Comparison of ENCODE assay signal across 14 cellular contexts in genomic region chr3:186887507-186887938, GRCh38. TPM values are rescaled to one million over a fixed set of nuclear protein-coding genes. Genes with fewer than 3 reads are reported as not detected.
"Had no signal": no experiment of that assay in that cellular context is flagged by ENCODE, and none has a peak within 500 bp of the region (broad histone marks: within the 10 kb centered on the region; RNA-seq: fewer than 3 reads in every experiment).

No MANE protein-coding gene starts in this region.

RNA-seq across cellular contexts. Expression of gene ADIPOQ, which starts 45.0 kb away (rescaled TPM):
- total RNA-seq: activated CD4-positive, alpha-beta memory T cell treated with anti-CD3 and anti-CD28 coated beads for 36 hours; activated CD4-positive, alpha-beta T cell treated with anti-CD3 and anti-CD28 coated beads for 36 hours; activated CD8-positive, alpha-beta memory T cell treated with anti-CD3 and anti-CD28 coated beads for 36 hours; activated CD8-positive, alpha-beta T cell treated with anti-CD3 and anti-CD28 coated beads for 36 hours; activated naive CD4-positive, alpha-beta T cell treated with anti-CD3 and anti-CD28 coated beads for 36 hours; activated naive CD4-positive, alpha-beta T cell treated with anti-CD3 and anti-CD28 coated beads, Interleukin-2, amount 50 U/mL, for 72 hours; activated naive CD8-positive, alpha-beta T cell treated with anti-CD3 and anti-CD28 coated beads for 36 hours; activated T-cell treated with anti-CD3 and anti-CD28 coated beads, Interleukin-2, amount 50 U/mL, for 4 hours; activated T-helper 1 cell treated with anti-CD3 and anti-CD28 coated beads, Interleukin-12 subunit alpha, Interleukin-12 subunit beta, Interleukin-2, Interleukin-4 antibody, amounts not matched to agents 30 ng/mL and 10 ng/mL and 1 ng/mL, durations not matched to agents 14 hours and 24 hours and 36 hours; activated T-helper 17 cell treated with anti-CD3 and anti-CD28 coated beads, Interleukin-2, amount 50 U/mL, for 72 hours; astrocyte; T-helper 1 cell treated with Interleukin-12 subunit alpha and Interleukin-12 subunit beta and Interleukin-4 antibody, amounts not matched to agents 30 ng/mL and 1 ng/mL, for 36 hours; T-helper 17 cell; T-helper 2 cell treated with Interferon-gamma antibody and Interleukin-4, amounts not matched to agents 100 ng/mL and 5 ng/mL, for 36 hours had no signal
